Comparison of ENCODE assay signal across 13 cellular contexts in genomic region chr10:122181055-122181732, GRCh38.
DNase-seq lines count a peak whose midpoint lies in the region; ATAC-seq and TF ChIP-seq lines count a peak whose summit lies in the region.
"Had no signal": no experiment of that assay in that cellular context is flagged by ENCODE, and none has a peak within 500 bp of the region (broad histone marks: within the 10 kb centered on the region; RNA-seq: fewer than 3 reads in every experiment).

No MANE protein-coding gene starts in this region.

- peak in 2 of 3 experiments; percentile 7 to 53 for DNase-seq in NCI-H1417 (lab: John Stamatoyannopoulos, UW)
- DNase-seq in NCI-H1417 treated with DMSO at 0.1 percent for 48 hours (lab: John Stamatoyannopoulos, UW) = no peak
- no peak for DNase-seq in Panc1 (ENCODE audit: low read depth, low spot score)
- DNase-seq in esophagus muscularis mucosa (ENCODE audit: extremely low spot score) = no peak
- DNase-seq in renal cortical epithelial cell (ENCODE audit: low read depth) = peak; percentile 63
- DNase-seq in SKM-1 treated with dmso at 0.1 percent for 144 hours (lab: John Stamatoyannopoulos, UW; ENCODE audit: unreplicated experiment) = no peak
- DNase-seq in NCI-H82 treated with DMSO at 0.1 percent for 48 hours (lab: John Stamatoyannopoulos, UW; ENCODE audit: unreplicated experiment) = no peak
- no peak for DNase-seq in activated effector memory CD4-positive, alpha-beta T cell treated with Interleukin-2 at 50 U/mL for 16 hours
- DNase-seq: activated CD8-positive, alpha-beta memory T cell treated with anti-CD3 and anti-CD28 coated beads, Interleukin-2, amount 50 U/mL, for 48 hours; DND-41; lower lobe of right lung; NCI-H187 treated with DMSO at 0.1 percent for 48 hours; pancreas had no signal

- POLR2A ChIA-PET in Panc1 (lab: Charles Lee) = no interaction called here

- no peak for TF ChIP-seq POLR2A in esophagus muscularis mucosa (IDR thresholded peaks at IDR 0.05; ENCODE audit: low read depth)

- CTCF ChIA-PET in Panc1 (lab: Charles Lee) = no interaction called here

- H3K27me3 ChIP-seq in Panc1 (ENCODE audit: control insufficient read depth, insufficient read depth, low read length) (no peaks in the 10 kb centered on the region), esophagus muscularis mucosa (no peaks in the 10 kb centered on the region)
- H3K27me3 ChIP-seq: pancreas had no signal

- H3K27ac ChIP-seq in Panc1 (ENCODE audit: low read length) (peak overlapping the region; percentile 70; the same call in 1 of the 2 replicates), esophagus muscularis mucosa (replicated peaks in 1 of 4) (peak overlapping the region; percentile 9 to 76 (median 40))
- H3K27ac ChIP-seq: lower lobe of right lung, pancreas had no signal

- TF ChIP-seq CTCF in Panc1 (IDR thresholded peaks at IDR 0.05) (no peak), esophagus muscularis mucosa (IDR thresholded peaks at IDR 0.05) (no peak)

- 50% methylated on average over 5 of the region's 5 CpGs for WGBS in esophagus muscularis mucosa

- H3K36me3 ChIP-seq in Panc1 (ENCODE audit: control insufficient read depth, insufficient read depth, low read length) (no peaks in the 10 kb centered on the region), esophagus muscularis mucosa (peaks cover 0 to 2% (median 0%) of the 10 kb centered on the region in 4 donors)
- H3K36me3 ChIP-seq: pancreas had no signal

- H3K4me1 ChIP-seq in Panc1 (ENCODE audit: control insufficient read depth, insufficient read depth, low read length) = peaks cover 48% of the 10 kb centered on the region
- H3K4me1 ChIP-seq in esophagus muscularis mucosa = peaks cover 27 to 53% (median 45%) of the 10 kb centered on the region in 4 donors

- peak; percentile 22; the same call in 1 of the 2 replicates for ATAC-seq in Panc1
- ATAC-seq: pancreas had no signal

- H3K9me3 ChIP-seq in Panc1 (ENCODE audit: control insufficient read depth, insufficient read depth, low read depth, low read length) (no peaks in the 10 kb centered on the region), esophagus muscularis mucosa (no peaks in the 10 kb centered on the region)
- H3K9me3 ChIP-seq: lower lobe of right lung, pancreas had no signal

- in situ Hi-C loops in Panc1 (cut with HindIII; ENCODE audit: low pct_unique_long_range_greater_than_20kb, low sequenced_read_pairs) = no loop called here

- no TSS peak for BruUV-seq in Panc1 (replicated peaks; lab: Mats Ljungman, UMichigan)

- TF ChIP-seq EP300 in esophagus muscularis mucosa (IDR thresholded peaks at IDR 0.05) = no peak

- intact Hi-C loops in Panc1 (cut with micrococcal nuclease; ENCODE audit: unreplicated experiment) = no loop called here
- intact Hi-C loops in esophagus muscularis mucosa (cut with DNase I) = no loop called here

- H3K4me3 ChIP-seq in Panc1 (ENCODE audit: low read depth in 2 of 2, low read length in 2 of 2) (0 out of 4 replicates have a peak overlapping the region, but pooled peaks of 1 of the 2 experiments have one; percentile 4), esophagus muscularis mucosa (no peak overlapping the region)
- H3K4me3 ChIP-seq: lower lobe of right lung, pancreas had no signal

Comparison
In these comparisons a context has a peak if more than half of its experiments do, and no peak if none do; other contexts are left out.
1. DNase-seq: peak in NCI-H1417 (2 of 3) and renal cortical epithelial cell (single experiment); none in NCI-H1417 treated with DMSO at 0.1 percent for 48 hours (single experiment), Panc1 (single experiment), esophagus muscularis mucosa (single experiment), SKM-1 treated with dmso at 0.1 percent for 144 hours (single experiment), NCI-H82 treated with DMSO at 0.1 percent for 48 hours (single experiment) and activated effector memory CD4-positive, alpha-beta T cell treated with Interleukin-2 at 50 U/mL for 16 hours (single experiment).